ENCODE assay signal across 1 cellular context in the genomic region with DNA sequence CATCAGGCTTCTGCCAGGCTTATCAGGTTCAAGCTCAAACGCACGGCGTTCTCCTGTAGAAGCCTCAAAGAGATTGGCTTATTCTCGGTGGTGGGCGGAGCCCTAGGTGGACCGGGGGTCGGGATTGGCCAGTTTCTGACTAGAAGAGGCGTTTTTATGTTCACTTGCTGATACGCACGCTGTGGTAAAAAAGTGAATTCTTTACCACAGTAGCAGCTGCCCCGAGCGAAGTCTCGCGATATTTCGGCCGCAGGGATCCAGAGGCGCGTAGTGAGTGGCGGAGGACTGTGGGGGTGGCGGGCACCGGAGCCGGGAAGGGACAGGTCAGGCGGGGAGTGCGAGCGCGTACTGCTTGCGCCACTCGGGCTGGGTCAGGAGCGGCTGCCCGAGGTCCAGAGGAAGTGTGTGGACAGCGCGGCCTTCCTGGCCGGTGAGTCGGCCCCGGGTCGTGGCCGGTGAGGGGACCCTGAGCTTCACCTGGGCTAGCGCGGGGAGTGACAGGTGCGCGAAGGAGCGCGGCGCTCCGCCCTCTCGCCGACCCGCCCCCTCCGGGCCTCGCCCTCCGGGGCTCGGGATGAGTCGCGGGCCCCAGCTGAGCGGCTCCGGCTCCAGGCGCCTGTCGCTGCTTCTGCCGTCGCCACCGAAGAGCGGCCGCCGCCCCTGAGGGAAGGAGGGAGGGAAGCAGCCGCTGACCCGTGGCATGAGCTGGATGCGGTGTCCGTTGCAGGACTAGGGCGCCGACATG.
TF ChIP-seq lines count a peak whose summit lies in the region.

A gene with protein sequence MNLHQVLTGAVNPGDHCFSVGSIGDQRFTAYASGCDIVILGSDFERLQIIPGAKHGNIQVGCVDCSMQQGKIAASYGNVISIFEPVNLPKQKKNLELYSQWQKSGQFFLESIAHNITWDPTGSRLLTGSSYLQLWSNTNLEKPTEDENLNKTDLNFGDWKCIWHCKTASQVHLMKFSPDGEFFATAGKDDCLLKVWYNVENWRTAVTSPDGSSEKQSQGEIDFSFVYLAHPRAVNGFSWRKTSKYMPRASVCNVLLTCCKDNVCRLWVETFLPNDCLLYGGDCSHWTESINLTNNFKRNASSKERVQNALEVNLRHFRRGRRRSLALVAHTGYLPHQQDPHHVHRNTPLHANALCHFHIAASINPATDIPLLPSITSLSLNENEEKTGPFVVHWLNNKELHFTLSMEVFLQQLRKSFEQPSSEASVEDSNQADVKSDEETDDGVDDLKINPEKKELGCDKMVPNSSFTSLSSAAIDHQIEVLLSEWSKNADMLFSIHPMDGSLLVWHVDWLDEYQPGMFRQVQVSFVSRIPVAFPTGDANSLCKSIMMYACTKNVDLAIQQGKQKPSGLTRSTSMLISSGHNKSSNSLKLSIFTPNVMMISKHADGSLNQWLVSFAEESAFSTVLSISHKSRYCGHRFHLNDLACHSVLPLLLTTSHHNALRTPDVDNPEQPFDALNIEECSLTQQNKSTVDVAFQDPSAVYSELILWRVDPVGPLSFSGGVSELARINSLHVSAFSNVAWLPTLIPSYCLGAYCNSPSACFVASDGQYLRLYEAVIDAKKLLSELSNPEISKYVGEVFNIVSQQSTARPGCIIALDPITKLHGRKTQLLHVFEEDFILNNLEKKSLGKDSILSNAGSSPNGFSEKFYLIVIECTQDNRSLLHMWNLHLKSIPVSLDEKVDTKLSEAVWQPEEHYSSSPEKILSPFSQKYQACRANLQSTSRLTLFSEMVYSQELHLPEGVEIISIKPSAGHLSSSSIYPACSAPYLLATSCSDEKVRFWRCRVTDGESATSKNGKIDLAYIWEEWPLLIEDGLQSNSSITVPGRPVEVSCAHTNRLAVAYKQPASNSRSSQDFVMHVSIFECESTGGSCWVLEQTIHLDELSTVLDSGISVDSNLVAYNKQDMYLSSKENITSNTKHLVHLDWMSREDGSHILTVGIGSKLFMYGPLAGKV (N-terminal part only) (plus strand): TSS at position 260 of the 745 bp plus-strand sequence. CDS start 483 bp downstream, at position 743.

TF ChIP-seq in K562, 482 proteins besides CTCF, POLR2A, EP300 and RAD21 (continued from another document and continues in another):
- TF ChIP-seq FOXA1 (IDR thresholded peaks at IDR 0.05; ENCODE audit: borderline replicate concordance) (no peak), SAFB (IDR thresholded peaks at IDR 0.05; ENCODE audit: borderline replicate concordance, low read depth, low read length) (no peak), TBP (optimal IDR thresholded peaks at IDR 0.05; ENCODE audit: low read depth, low read length) (peak; percentile 89), ZNF75A (CRISPR knock-in tag; IDR thresholded peaks at IDR 0.05) (no peak), RFX5 (IDR thresholded peaks at IDR 0.05; ENCODE audit: low read depth, low read length) (no peak), ETS1 (conservative IDR thresholded peaks at IDR 0.05; ENCODE audit: control insufficient read depth, low read depth, low read length) (peak; percentile 80; the same call in 1 of the 2 replicates), HIVEP1 (CRISPR knock-in tag; IDR thresholded peaks at IDR 0.05) (no peak), CTBP1 (IDR thresholded peaks at IDR 0.05; ENCODE audit: borderline replicate concordance) (peak; percentile 96), SRSF9 (IDR thresholded peaks at IDR 0.05; ENCODE audit: borderline replicate concordance, low read depth, low read length) (no peak), BMI1 (IDR thresholded peaks at IDR 0.05; ENCODE audit: low read length) (no peak), TRIM24 (IDR thresholded peaks at IDR 0.05) (0 out of 4 replicates have a peak, but pooled peaks of 1 of the 2 experiments have one; percentile 54), ZSCAN29 (IDR thresholded peaks at IDR 0.05) (no peak; the same call in 1 of the 2 replicates), TAL1 (IDR thresholded peaks at IDR 0.05) (no peak), MBD1 (CRISPR knock-in tag; IDR thresholded peaks at IDR 0.05) (no peak), BDP1 (IDR thresholded peaks at IDR 0.05; ENCODE audit: insufficient read depth, insufficient read length) (no peak), ZNF354B (CRISPR knock-in tag; IDR thresholded peaks at IDR 0.05) (no peak), ZNF444 (CRISPR knock-in tag; IDR thresholded peaks at IDR 0.05) (no peak), TCF7L2 (IDR thresholded peaks at IDR 0.05; ENCODE audit: low read depth, low read length) (peak; percentile 56; the same call in 1 of the 2 replicates), RBM14 (IDR thresholded peaks at IDR 0.05; ENCODE audit: borderline replicate concordance, insufficient read depth, low read depth, low read length) (no peak), SMAD3 (CRISPR knock-in tag; conservative IDR thresholded peaks at IDR 0.05) (no peak), TFAM (CRISPR knock-in tag; conservative IDR thresholded peaks at IDR 0.05) (no peak), STAT6 (CRISPR knock-in tag; IDR thresholded peaks at IDR 0.05) (no peak), ARNT (IDR thresholded peaks at IDR 0.05) (no peak), USF2 (CRISPR knock-in tag; IDR thresholded peaks at IDR 0.05) (no peak), TEAD2 (tag; IDR thresholded peaks at IDR 0.05) (no peak), MAFG (tag; conservative IDR thresholded peaks at IDR 0.05) (no peak), ZNF175 (CRISPR knock-in tag; IDR thresholded peaks at IDR 0.05; ENCODE audit: low read depth) (no peak), KAT8 (IDR thresholded peaks at IDR 0.05; ENCODE audit: low read depth) (no peak), SIN3A (IDR thresholded peaks at IDR 0.05; ENCODE audit: borderline replicate concordance in 2 of 2, control insufficient read depth in 1 of 2, low read depth in 2 of 2, low read length in 2 of 2) (peak; percentile 87 to 97), NRF1 (conservative IDR thresholded peaks at IDR 0.05 in 1 of 2, IDR thresholded peaks at IDR 0.05 in 1 of 2) (peak; percentile 78 to 81), ZNF408 (CRISPR knock-in tag; IDR thresholded peaks at IDR 0.05; ENCODE audit: low read depth) (no peak), EP400 (IDR thresholded peaks at IDR 0.05) (peak; percentile 74), ETV1 (tag; conservative IDR thresholded peaks at IDR 0.05; ENCODE audit: low read depth) (no peak; the same call in 1 of the 2 replicates), ZNF445 (CRISPR knock-in tag; IDR thresholded peaks at IDR 0.05; ENCODE audit: low read depth) (no peak), HDAC6 (IDR thresholded peaks at IDR 0.05; ENCODE audit: low read depth, low read length) (no peak), ZC3H8 (IDR thresholded peaks at IDR 0.05) (no peak), RNF2 (IDR thresholded peaks at IDR 0.05) (peak; percentile 45; the same call in 1 of the 2 replicates), POLR3G (IDR thresholded peaks at IDR 0.05; ENCODE audit: extremely low read depth, insufficient read length, insufficient replicate concordance) (no peak), POLR2G (IDR thresholded peaks at IDR 0.05; ENCODE audit: low read depth, low read length) (peak; percentile 96), CCAR2 (IDR thresholded peaks at IDR 0.05; ENCODE audit: low read depth, low read length) (no peak), GABPA (tag; conservative IDR thresholded peaks at IDR 0.05; ENCODE audit: low read depth) (0 out of 2 replicates have a peak, but pooled peaks have one; percentile 13), XRCC3 (IDR thresholded peaks at IDR 0.05) (no peak), ZNF41 (CRISPR knock-in tag; conservative IDR thresholded peaks at IDR 0.05) (no peak), BRF1 (IDR thresholded peaks at IDR 0.05; ENCODE audit: borderline replicate concordance, extremely low read depth, insufficient read length) (no peak), CREB1 (IDR thresholded peaks at IDR 0.05) (peak; percentile 70; the same call in 1 of the 2 replicates), CREB1 (CRISPR knock-in tag; IDR thresholded peaks at IDR 0.05) (peak; percentile 24; the same call in 1 of the 2 replicates)
- TF ChIP-seq, protein P1, sequence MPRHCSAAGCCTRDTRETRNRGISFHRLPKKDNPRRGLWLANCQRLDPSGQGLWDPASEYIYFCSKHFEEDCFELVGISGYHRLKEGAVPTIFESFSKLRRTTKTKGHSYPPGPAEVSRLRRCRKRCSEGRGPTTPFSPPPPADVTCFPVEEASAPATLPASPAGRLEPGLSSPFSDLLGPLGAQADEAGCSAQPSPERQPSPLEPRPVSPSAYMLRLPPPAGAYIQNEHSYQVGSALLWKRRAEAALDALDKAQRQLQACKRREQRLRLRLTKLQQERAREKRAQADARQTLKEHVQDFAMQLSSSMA (CRISPR knock-in tag; IDR thresholded peaks at IDR 0.05) = no peak
- TF ChIP-seq, protein P2, sequence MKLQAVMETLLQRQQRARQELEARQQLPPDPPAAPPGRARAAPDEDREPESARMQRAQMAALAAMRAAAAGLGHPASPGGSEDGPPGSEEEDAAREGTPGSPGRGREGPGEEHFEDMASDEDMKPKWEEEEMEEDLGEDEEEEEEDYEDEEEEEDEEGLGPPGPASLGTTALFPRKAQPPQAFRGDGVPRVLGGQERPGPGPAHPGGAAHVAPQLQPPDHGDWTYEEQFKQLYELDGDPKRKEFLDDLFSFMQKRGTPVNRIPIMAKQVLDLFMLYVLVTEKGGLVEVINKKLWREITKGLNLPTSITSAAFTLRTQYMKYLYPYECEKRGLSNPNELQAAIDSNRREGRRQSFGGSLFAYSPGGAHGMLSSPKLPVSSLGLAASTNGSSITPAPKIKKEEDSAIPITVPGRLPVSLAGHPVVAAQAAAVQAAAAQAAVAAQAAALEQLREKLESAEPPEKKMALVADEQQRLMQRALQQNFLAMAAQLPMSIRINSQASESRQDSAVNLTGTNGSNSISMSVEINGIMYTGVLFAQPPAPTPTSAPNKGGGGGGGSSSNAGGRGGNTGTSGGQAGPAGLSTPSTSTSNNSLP (IDR thresholded peaks at IDR 0.05; ENCODE audit: borderline replicate concordance, low read depth, low read length) = 0 out of 2 replicates have a peak, but pooled peaks have one; percentile 30
- TF ChIP-seq, protein P3, sequence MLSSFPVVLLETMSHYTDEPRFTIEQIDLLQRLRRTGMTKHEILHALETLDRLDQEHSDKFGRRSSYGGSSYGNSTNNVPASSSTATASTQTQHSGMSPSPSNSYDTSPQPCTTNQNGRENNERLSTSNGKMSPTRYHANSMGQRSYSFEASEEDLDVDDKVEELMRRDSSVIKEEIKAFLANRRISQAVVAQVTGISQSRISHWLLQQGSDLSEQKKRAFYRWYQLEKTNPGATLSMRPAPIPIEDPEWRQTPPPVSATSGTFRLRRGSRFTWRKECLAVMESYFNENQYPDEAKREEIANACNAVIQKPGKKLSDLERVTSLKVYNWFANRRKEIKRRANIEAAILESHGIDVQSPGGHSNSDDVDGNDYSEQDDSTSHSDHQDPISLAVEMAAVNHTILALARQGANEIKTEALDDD (IDR thresholded peaks at IDR 0.05) = peak; percentile 7; the same call in 1 of the 2 replicates
- TF ChIP-seq, protein P4, sequence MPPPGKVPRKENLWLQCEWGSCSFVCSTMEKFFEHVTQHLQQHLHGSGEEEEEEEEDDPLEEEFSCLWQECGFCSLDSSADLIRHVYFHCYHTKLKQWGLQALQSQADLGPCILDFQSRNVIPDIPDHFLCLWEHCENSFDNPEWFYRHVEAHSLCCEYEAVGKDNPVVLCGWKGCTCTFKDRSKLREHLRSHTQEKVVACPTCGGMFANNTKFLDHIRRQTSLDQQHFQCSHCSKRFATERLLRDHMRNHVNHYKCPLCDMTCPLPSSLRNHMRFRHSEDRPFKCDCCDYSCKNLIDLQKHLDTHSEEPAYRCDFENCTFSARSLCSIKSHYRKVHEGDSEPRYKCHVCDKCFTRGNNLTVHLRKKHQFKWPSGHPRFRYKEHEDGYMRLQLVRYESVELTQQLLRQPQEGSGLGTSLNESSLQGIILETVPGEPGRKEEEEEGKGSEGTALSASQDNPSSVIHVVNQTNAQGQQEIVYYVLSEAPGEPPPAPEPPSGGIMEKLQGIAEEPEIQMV (tag; conservative IDR thresholded peaks at IDR 0.05; ENCODE audit: low read depth) = no peak
